ENCODE assay signal across 1 cellular context in the genomic region with DNA sequence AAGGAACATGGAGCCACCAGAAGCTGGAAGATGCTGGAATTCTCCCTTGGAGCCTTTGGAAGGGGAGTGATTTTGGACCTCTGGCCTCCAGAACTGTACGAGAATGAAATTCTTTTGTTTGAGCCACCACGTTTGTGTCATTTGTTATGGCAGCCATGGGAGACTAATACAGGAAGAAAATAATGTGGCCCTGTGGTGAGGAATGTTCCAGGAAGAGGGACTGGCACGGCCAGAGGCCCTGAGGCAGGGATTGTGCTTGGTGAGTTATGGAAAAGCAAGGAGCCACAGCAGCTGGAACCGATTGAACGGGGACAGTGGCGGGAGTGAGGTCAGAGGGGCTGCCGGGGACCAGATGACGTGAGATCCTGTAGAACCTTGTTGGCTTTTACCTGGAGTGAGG.
TF ChIP-seq lines count a peak whose summit lies in the region.

No MANE protein-coding gene starts in this region.

TF ChIP-seq in K562, 482 proteins besides CTCF, POLR2A, EP300 and RAD21:
- TF ChIP-seq NFE2L1 (tag; IDR thresholded peaks at IDR 0.05; ENCODE audit: borderline replicate concordance, low read depth) (no peak), SMARCC2 (IDR thresholded peaks at IDR 0.05; ENCODE audit: low read depth) (no peak), ZNF146 (CRISPR knock-in tag; IDR thresholded peaks at IDR 0.05; ENCODE audit: unreplicated experiment) (no peak), MAFK (IDR thresholded peaks at IDR 0.05; ENCODE audit: low read length) (no peak), RBM34 (IDR thresholded peaks at IDR 0.05; ENCODE audit: borderline replicate concordance, insufficient read depth, low read length) (no peak), TOE1 (IDR thresholded peaks at IDR 0.05; ENCODE audit: borderline replicate concordance) (no peak), TOE1 (CRISPR knock-in tag; IDR thresholded peaks at IDR 0.05; ENCODE audit: borderline replicate concordance, low read depth) (no peak), TCFL5 (CRISPR knock-in tag; conservative IDR thresholded peaks at IDR 0.05) (no peak), FOXK2 (conservative IDR thresholded peaks at IDR 0.05 in 1 of 2, IDR thresholded peaks at IDR 0.05 in 1 of 2; ENCODE audit: low read depth in 2 of 2) (no peak), ZFP36 (IDR thresholded peaks at IDR 0.05; ENCODE audit: low read depth, low read length, partially characterized antibody) (no peak), SMARCA4 (IDR thresholded peaks at IDR 0.05) (no peak), BMI1 (IDR thresholded peaks at IDR 0.05; ENCODE audit: low read length) (no peak), RBM14 (IDR thresholded peaks at IDR 0.05; ENCODE audit: borderline replicate concordance, insufficient read depth, low read depth, low read length) (no peak), RFX5 (IDR thresholded peaks at IDR 0.05; ENCODE audit: low read depth, low read length) (no peak), RBM39 (optimal IDR thresholded peaks at IDR 0.05; ENCODE audit: low read depth, low read length) (no peak)
- TF ChIP-seq, protein P1, sequence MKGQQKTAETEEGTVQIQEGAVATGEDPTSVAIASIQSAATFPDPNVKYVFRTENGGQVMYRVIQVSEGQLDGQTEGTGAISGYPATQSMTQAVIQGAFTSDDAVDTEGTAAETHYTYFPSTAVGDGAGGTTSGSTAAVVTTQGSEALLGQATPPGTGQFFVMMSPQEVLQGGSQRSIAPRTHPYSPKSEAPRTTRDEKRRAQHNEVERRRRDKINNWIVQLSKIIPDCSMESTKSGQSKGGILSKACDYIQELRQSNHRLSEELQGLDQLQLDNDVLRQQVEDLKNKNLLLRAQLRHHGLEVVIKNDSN (CRISPR knock-in tag; IDR thresholded peaks at IDR 0.05): no peak
- TF ChIP-seq, protein P2, sequence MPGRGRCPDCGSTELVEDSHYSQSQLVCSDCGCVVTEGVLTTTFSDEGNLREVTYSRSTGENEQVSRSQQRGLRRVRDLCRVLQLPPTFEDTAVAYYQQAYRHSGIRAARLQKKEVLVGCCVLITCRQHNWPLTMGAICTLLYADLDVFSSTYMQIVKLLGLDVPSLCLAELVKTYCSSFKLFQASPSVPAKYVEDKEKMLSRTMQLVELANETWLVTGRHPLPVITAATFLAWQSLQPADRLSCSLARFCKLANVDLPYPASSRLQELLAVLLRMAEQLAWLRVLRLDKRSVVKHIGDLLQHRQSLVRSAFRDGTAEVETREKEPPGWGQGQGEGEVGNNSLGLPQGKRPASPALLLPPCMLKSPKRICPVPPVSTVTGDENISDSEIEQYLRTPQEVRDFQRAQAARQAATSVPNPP (IDR thresholded peaks at IDR 0.05; ENCODE audit: borderline replicate concordance, insufficient read depth, insufficient read length): no peak
- TF ChIP-seq, protein P3, sequence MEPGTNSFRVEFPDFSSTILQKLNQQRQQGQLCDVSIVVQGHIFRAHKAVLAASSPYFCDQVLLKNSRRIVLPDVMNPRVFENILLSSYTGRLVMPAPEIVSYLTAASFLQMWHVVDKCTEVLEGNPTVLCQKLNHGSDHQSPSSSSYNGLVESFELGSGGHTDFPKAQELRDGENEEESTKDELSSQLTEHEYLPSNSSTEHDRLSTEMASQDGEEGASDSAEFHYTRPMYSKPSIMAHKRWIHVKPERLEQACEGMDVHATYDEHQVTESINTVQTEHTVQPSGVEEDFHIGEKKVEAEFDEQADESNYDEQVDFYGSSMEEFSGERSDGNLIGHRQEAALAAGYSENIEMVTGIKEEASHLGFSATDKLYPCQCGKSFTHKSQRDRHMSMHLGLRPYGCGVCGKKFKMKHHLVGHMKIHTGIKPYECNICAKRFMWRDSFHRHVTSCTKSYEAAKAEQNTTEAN (CRISPR knock-in tag; IDR thresholded peaks at IDR 0.05): no peak
- TF ChIP-seq, protein P4, sequence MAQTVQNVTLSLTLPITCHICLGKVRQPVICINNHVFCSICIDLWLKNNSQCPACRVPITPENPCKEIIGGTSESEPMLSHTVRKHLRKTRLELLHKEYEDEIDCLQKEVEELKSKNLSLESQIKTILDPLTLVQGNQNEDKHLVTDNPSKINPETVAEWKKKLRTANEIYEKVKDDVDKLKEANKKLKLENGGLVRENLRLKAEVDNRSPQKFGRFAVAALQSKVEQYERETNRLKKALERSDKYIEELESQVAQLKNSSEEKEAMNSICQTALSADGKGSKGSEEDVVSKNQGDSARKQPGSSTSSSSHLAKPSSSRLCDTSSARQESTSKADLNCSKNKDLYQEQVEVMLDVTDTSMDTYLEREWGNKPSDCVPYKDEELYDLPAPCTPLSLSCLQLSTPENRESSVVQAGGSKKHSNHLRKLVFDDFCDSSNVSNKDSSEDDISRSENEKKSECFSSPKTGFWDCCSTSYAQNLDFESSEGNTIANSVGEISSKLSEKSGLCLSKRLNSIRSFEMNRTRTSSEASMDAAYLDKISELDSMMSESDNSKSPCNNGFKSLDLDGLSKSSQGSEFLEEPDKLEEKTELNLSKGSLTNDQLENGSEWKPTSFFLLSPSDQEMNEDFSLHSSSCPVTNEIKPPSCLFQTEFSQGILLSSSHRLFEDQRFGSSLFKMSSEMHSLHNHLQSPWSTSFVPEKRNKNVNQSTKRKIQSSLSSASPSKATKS (CRISPR knock-in tag; IDR thresholded peaks at IDR 0.05): no peak
- TF ChIP-seq, protein P5, sequence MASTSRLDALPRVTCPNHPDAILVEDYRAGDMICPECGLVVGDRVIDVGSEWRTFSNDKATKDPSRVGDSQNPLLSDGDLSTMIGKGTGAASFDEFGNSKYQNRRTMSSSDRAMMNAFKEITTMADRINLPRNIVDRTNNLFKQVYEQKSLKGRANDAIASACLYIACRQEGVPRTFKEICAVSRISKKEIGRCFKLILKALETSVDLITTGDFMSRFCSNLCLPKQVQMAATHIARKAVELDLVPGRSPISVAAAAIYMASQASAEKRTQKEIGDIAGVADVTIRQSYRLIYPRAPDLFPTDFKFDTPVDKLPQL (IDR thresholded peaks at IDR 0.05; ENCODE audit: extremely low read depth, insufficient read length): no peak
